ENCODE assay signal across 1 cellular context in the genomic region with DNA sequence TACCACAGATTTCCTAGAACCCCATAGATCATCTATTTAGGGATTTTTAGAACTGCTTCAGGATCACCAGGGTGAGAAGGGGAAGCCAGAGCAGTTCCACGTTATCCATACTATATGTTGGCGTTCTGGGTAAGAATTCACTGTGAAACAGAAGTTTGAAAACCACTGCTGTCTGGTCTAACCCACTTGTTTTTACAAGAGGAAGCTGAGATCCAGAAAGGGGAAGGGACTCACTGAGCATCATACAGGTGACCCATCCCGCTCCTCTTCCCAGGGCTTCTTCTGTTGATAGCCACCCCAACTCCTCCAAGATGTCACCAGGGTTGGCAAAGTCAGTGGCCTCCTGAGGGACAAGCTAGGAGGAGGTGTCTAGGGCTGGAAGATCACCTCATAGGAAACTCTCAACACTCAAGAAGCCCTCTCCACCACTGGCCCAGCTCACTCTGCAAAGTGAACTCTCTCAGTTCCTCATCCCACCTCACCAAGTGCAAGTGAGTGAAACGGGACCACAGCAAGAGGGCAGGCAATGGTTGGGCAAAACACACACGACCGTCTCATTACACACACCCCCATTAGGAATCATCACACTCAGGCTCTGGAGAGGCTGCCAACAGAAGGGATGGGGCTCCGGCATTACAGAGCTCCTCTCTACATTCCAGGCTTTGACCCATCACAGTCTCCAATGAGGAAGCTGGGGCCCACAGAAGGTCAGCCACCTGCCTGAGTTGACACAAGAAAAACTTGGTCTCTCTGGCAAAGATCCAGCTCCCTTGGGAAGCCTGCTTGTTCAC.
TF ChIP-seq lines count a peak whose summit lies in the region.

No MANE protein-coding gene starts in this region.

TF ChIP-seq in GM23338, 12 proteins besides CTCF, POLR2A, EP300 and RAD21 (continued from another document):
- TF ChIP-seq, protein P1, sequence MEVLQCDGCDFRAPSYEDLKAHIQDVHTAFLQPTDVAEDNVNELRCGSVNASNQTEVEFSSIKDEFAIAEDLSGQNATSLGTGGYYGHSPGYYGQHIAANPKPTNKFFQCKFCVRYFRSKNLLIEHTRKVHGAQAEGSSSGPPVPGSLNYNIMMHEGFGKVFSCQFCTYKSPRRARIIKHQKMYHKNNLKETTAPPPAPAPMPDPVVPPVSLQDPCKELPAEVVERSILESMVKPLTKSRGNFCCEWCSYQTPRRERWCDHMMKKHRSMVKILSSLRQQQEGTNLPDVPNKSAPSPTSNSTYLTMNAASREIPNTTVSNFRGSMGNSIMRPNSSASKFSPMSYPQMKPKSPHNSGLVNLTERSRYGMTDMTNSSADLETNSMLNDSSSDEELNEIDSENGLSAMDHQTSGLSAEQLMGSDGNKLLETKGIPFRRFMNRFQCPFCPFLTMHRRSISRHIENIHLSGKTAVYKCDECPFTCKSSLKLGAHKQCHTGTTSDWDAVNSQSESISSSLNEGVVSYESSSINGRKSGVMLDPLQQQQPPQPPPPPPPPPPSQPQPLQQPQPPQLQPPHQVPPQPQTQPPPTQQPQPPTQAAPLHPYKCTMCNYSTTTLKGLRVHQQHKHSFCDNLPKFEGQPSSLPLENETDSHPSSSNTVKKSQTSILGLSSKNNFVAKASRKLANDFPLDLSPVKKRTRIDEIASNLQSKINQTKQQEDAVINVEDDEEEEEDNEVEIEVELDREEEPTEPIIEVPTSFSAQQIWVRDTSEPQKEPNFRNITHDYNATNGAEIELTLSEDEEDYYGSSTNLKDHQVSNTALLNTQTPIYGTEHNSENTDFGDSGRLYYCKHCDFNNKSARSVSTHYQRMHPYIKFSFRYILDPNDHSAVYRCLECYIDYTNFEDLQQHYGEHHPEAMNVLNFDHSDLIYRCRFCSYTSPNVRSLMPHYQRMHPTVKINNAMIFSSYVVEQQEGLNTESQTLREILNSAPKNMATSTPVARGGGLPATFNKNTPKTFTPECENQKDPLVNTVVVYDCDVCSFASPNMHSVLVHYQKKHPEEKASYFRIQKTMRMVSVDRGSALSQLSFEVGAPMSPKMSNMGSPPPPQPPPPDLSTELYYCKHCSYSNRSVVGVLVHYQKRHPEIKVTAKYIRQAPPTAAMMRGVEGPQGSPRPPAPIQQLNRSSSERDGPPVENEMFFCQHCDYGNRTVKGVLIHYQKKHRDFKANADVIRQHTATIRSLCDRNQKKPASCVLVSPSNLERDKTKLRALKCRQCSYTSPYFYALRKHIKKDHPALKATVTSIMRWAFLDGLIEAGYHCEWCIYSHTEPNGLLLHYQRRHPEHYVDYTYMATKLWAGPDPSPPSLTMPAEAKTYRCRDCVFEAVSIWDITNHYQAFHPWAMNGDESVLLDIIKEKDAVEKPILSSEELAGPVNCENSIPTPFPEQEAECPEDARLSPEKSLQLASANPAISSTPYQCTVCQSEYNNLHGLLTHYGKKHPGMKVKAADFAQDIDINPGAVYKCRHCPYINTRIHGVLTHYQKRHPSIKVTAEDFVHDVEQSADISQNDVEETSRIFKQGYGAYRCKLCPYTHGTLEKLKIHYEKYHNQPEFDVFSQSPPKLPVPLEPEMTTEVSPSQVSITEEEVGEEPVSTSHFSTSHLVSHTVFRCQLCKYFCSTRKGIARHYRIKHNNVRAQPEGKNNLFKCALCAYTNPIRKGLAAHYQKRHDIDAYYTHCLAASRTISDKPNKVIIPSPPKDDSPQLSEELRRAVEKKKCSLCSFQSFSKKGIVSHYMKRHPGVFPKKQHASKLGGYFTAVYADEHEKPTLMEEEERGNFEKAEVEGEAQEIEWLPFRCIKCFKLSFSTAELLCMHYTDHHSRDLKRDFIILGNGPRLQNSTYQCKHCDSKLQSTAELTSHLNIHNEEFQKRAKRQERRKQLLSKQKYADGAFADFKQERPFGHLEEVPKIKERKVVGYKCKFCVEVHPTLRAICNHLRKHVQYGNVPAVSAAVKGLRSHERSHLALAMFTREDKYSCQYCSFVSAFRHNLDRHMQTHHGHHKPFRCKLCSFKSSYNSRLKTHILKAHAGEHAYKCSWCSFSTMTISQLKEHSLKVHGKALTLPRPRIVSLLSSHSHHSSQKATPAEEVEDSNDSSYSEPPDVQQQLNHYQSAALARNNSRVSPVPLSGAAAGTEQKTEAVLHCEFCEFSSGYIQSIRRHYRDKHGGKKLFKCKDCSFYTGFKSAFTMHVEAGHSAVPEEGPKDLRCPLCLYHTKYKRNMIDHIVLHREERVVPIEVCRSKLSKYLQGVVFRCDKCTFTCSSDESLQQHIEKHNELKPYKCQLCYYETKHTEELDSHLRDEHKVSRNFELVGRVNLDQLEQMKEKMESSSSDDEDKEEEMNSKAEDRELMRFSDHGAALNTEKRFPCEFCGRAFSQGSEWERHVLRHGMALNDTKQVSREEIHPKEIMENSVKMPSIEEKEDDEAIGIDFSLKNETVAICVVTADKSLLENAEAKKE (CRISPR knock-in tag; IDR thresholded peaks at IDR 0.05) = no peak
- TF ChIP-seq EZH2phosphoT487 (IDR thresholded peaks at IDR 0.05; ENCODE audit: unreplicated experiment) (no peak), EZH2 (IDR thresholded peaks at IDR 0.05; ENCODE audit: low read depth, unreplicated experiment) (no peak), JUNB (IDR thresholded peaks at IDR 0.05; ENCODE audit: unreplicated experiment) (no peak), POLR2AphosphoS5 (IDR thresholded peaks at IDR 0.05; ENCODE audit: low read depth) (no peak)
